In genomic region chr1:5949761-5950100, GRCh38 we compare ENCODE assay signal across 12 cellular contexts. TPM values are rescaled to one million over a fixed set of nuclear protein-coding genes. Genes with fewer than 3 reads are reported as not detected.
DNase-seq lines count a peak whose midpoint lies in the region; ATAC-seq and TF ChIP-seq lines count a peak whose summit lies in the region.
"Had no signal": no experiment of that assay in that cellular context is flagged by ENCODE, and none has a peak within 500 bp of the region (broad histone marks: within the 10 kb centered on the region; RNA-seq: fewer than 3 reads in every experiment).

No MANE protein-coding gene starts in this region.

- H3K9me3 Mint-ChIP-seq in MCF 10A (ENCODE audit: unreplicated experiment) = no peaks in the 10 kb centered on the region
- H3K9me3 Mint-ChIP-seq: CD8-positive, alpha-beta memory T cell had no signal

- H4K20me1 ChIP-seq in osteoblast (ENCODE audit: insufficient read depth, low read length) = no peaks in the 10 kb centered on the region

- 77 to 94% methylated on average over 4 of the region's 4 CpGs for WGBS in thyroid gland, 2 donors

- H3K27me3 ChIP-seq in osteoblast (ENCODE audit: insufficient read depth, low read length) (no peaks in the 10 kb centered on the region), upper lobe of right lung (no peaks in the 10 kb centered on the region), thyroid gland (no peaks in the 10 kb centered on the region)

- peak overlapping the region; percentile 90 for H3K27ac ChIP-seq in VCaP
- H3K27ac ChIP-seq in osteoblast (ENCODE audit: low read depth, low read length) = no peak overlapping the region
- H3K27ac ChIP-seq in upper lobe of right lung = no peak overlapping the region
- H3K27ac ChIP-seq in thyroid gland = no peak overlapping the region
- H3K27ac ChIP-seq: A549, HL-60 had no signal

- peak overlapping the region; percentile 19 for H3K4me3 ChIP-seq in LNCaP clone FGC (ENCODE audit: low read depth, low read length)
- H3K4me3 ChIP-seq in osteoblast (ENCODE audit: insufficient read depth, low read length) = no peak overlapping the region
- H3K4me3 ChIP-seq in upper lobe of right lung = no peak overlapping the region
- H3K4me3 ChIP-seq in thyroid gland (replicated peaks in 1 of 3) = no peak overlapping the region
- H3K4me3 ChIP-seq: A549 had no signal

- H2AFZ ChIP-seq in osteoblast (ENCODE audit: low read length) = no peak overlapping the region

- POLR2A ChIA-PET in MCF 10A (lab: Yijun Ruan, JAX) = no interaction called here

- H3K36me3 Mint-ChIP-seq in MCF 10A (ENCODE audit: insufficient read depth, unreplicated experiment) = peaks cover 60% of the 10 kb centered on the region

- TF ChIP-seq CTCF in LNCaP clone FGC (IDR thresholded peaks at IDR 0.05; ENCODE audit: control insufficient read depth, extremely low read depth, insufficient read depth) = no peak
- 0 out of 2 replicates have a peak, but pooled peaks have one; percentile 0 for TF ChIP-seq CTCF in VCaP (conservative IDR thresholded peaks at IDR 0.05)
- no peak for TF ChIP-seq CTCF in osteoblast (IDR thresholded peaks at IDR 0.05; ENCODE audit: extremely low read depth, low read depth, low read length)
- no peak for TF ChIP-seq CTCF in upper lobe of right lung (IDR thresholded peaks at IDR 0.05)
- TF ChIP-seq CTCF in MCF 10A (IDR thresholded peaks at IDR 0.05; ENCODE audit: unreplicated experiment) = no peak
- TF ChIP-seq CTCF in thyroid gland (IDR thresholded peaks at IDR 0.05) = no peak

- H3K4me2 ChIP-seq in osteoblast (ENCODE audit: insufficient read depth, low read length) = no peak overlapping the region
- H3K4me2 ChIP-seq: A549 had no signal

- no peak overlapping the region for H3K4me3 Mint-ChIP-seq in MCF 10A (ENCODE audit: unreplicated experiment)
- H3K4me3 Mint-ChIP-seq: CD8-positive, alpha-beta memory T cell had no signal

- DNase-seq in LNCaP clone FGC (ENCODE audit: low read depth) (no peak), osteoblast (ENCODE audit: insufficient read length, low spot score, missing footprints) (peak; percentile 61), upper lobe of right lung (peak; percentile 40), SK-N-DZ (ENCODE audit: low spot score) (no peak), MCF 10A (ENCODE audit: unreplicated experiment) (no peak), thyroid gland (no peak)
- DNase-seq: CD8-positive, alpha-beta memory T cell; GF-D8; HCEC 1CT had no signal

- CTCF ChIA-PET in MCF 10A (lab: Yijun Ruan, JAX) = no interaction called here

- no TSS peak for BruUV-seq in MCF 10A (replicated peaks; lab: Mats Ljungman, UMichigan)

- no peaks in the 10 kb centered on the region for H3K4me1 Mint-ChIP-seq in MCF 10A (ENCODE audit: insufficient read depth, unreplicated experiment)

- no peak for TF ChIP-seq POLR2A in thyroid gland (IDR thresholded peaks at IDR 0.05)

- no peak overlapping the region for H3K27ac Mint-ChIP-seq in MCF 10A (ENCODE audit: low read depth, unreplicated experiment)
- H3K27ac Mint-ChIP-seq: CD8-positive, alpha-beta memory T cell had no signal

- no peaks in the 10 kb centered on the region for H3K27me3 Mint-ChIP-seq in MCF 10A (ENCODE audit: insufficient read depth, unreplicated experiment)
- H3K27me3 Mint-ChIP-seq: CD8-positive, alpha-beta memory T cell had no signal

- ATAC-seq in upper lobe of right lung = no peak

- intact Hi-C loops in upper lobe of right lung (cut with DNase I) = no loop called here
- intact Hi-C loops in MCF 10A (cut with micrococcal nuclease) = no loop called here
- intact Hi-C loops in thyroid gland (cut with DNase I) = no loop called here

- H3K36me3 ChIP-seq in osteoblast (ENCODE audit: insufficient read depth, low read length) = peaks cover 14% of the 10 kb centered on the region
- H3K36me3 ChIP-seq in upper lobe of right lung = peaks cover 29% of the 10 kb centered on the region
- H3K36me3 ChIP-seq in thyroid gland = peaks cover 24 to 29% of the 10 kb centered on the region in 2 donors

- H3K4me1 ChIP-seq in osteoblast (ENCODE audit: insufficient read depth, low read length) (no peaks in the 10 kb centered on the region), upper lobe of right lung (no peaks in the 10 kb centered on the region), thyroid gland (peaks cover 0 to 4% of the 10 kb centered on the region in 2 donors)
- H3K4me1 ChIP-seq: A549 had no signal

- no peaks in the 10 kb centered on the region for H3K9me3 ChIP-seq in osteoblast (ENCODE audit: low read depth, low read length)
- H3K9me3 ChIP-seq in upper lobe of right lung = no peaks in the 10 kb centered on the region
- no peaks in the 10 kb centered on the region for H3K9me3 ChIP-seq in thyroid gland
- H3K9me3 ChIP-seq: A549 had no signal

- H3K79me2 ChIP-seq in osteoblast (ENCODE audit: insufficient read depth, low read length) = no peaks in the 10 kb centered on the region

RNA-seq across cellular contexts. Expression of gene NPHP4, which starts 42.5 kb away (rescaled TPM):
- total RNA-seq in osteoblast (6.5 and 8.0 TPM in 2 replicates), upper lobe of right lung (14.6 TPM), MCF 10A (2022) (14.4 and 15.0 TPM in 2 replicates), thyroid gland (10 to 100 TPM; 24.3 to 48.3 (median 30.4) TPM)
- 9.4 and 11.4 TPM in 2 replicates for polyA plus RNA-seq in SK-N-DZ (2014; cell fraction: cytosol; rRNA removed)
- 42.8 and 55.4 TPM in 2 replicates for polyA plus RNA-seq in SK-N-DZ (2014; cell fraction: nucleus; rRNA removed)

Comparison
In these comparisons a context has a peak if more than half of its experiments do, and no peak if none do; other contexts are left out.
1. DNase-seq: peak in osteoblast (single experiment) and upper lobe of right lung (single experiment); none in LNCaP clone FGC (single experiment), SK-N-DZ (single experiment), MCF 10A (single experiment) and thyroid gland (0 of 2).